In the genomic region with DNA sequence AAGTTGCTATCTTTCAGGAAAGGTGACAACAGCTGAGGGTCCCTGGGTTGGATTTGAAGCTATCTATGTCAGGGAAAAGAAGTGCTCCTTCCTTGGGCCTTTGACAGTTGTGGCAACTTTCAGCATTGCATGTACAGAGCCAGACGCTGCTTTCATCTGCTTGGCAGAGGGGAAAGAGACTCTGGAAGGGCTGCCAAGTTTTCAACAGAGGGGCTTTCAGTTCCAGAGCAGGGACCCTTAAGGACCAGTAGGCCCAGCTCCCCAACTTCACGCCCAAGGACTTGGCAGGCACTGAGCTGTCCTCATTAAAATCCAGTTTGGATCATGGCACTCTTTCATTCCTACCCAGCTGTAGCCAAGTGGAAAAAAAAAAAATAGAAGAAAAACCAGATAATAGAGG, we compare ENCODE assay signal across 20 cellular contexts.
DNase-seq lines count a peak whose midpoint lies in the region; ATAC-seq and TF ChIP-seq lines count a peak whose summit lies in the region.
"Had no signal": no experiment of that assay in that cellular context is flagged by ENCODE, and none has a peak within 500 bp of the region (broad histone marks: within the 10 kb centered on the region; RNA-seq: fewer than 3 reads in every experiment).

No MANE protein-coding gene starts in this region.

- peaks cover 3 to 5% of the 10 kb centered on the region in 2 donors for H3K9me3 Mint-ChIP-seq in stimulated activated naive B cell treated with anti-CD40 and anti-IgM and Interleukin-4, amounts not matched to agents 10 μg/mL and 1 μg/mL and 100 μg/mL, for 72 hours
- peaks cover 59% of the 10 kb centered on the region for H3K9me3 Mint-ChIP-seq in T-helper 2 cell treated with Interferon-gamma antibody and Interleukin-4, amounts not matched to agents 5 μg/mL and 100 μg/mL, for 36 hours

- TF ChIP-seq POLR2A in tibial nerve (IDR thresholded peaks at IDR 0.05) (no peak), vagina (IDR thresholded peaks at IDR 0.05) (no peak)

- no peaks in the 10 kb centered on the region for H3K9me3 ChIP-seq in tibial nerve
- H3K9me3 ChIP-seq in vagina = no peaks in the 10 kb centered on the region
- H3K9me3 ChIP-seq: BLaER1 treated with 17β-estradiol and CSF1 and Interleukin-3, amounts not matched to agents 10 nM and 100 nM; SJSA1 had no signal

- DNase-seq in C1 segment of cervical spinal cord (lab: John Stamatoyannopoulos, UW) (peak in 9 of 14 donors; percentile 0 to 62 (median 21)), NCI-H446 treated with DMSO at 0.1 percent for 48 hours (lab: John Stamatoyannopoulos, UW) (peak; percentile 82), globus pallidus (ENCODE audit: low spot score) (peak; percentile 77), nucleus accumbens (lab: John Stamatoyannopoulos, UW) (peak in 50 of 56 donors; percentile 5 to 90 (median 48)), tibial nerve (ENCODE audit: low spot score in 2 of 2) (no peak), vagina (ENCODE audit: extremely low spot score in 2 of 2) (no peak)
- DNase-seq in stimulated activated naive B cell treated with anti-CD40 and anti-IgM and Interleukin-4, amounts not matched to agents 10 μg/mL and 1 μg/mL and 100 μg/mL, for 72 hours = no peak
- no peak for DNase-seq in T-helper 2 cell treated with Interferon-gamma antibody and Interleukin-4, amounts not matched to agents 5 μg/mL and 100 μg/mL, for 36 hours (ENCODE audit: low spot score)
- DNase-seq: Kasumi-1, MM.1S, NCI-H1417, NCI-H1930, NCI-H510A treated with DMSO at 0.1 percent for 48 hours, NCI-H82 had no signal

- H3K27ac Mint-ChIP-seq in stimulated activated naive B cell treated with anti-CD40 and anti-IgM and Interleukin-4, amounts not matched to agents 10 μg/mL and 1 μg/mL and 100 μg/mL, for 72 hours = no peak overlapping the region
- H3K27ac Mint-ChIP-seq in T-helper 2 cell treated with Interferon-gamma antibody and Interleukin-4, amounts not matched to agents 5 μg/mL and 100 μg/mL, for 36 hours = no peak overlapping the region
- H3K27ac Mint-ChIP-seq: IgD-negative memory B cell had no signal

- H3K36me3 ChIP-seq in tibial nerve = no peaks in the 10 kb centered on the region
- H3K36me3 ChIP-seq in vagina = no peaks in the 10 kb centered on the region
- H3K36me3 ChIP-seq: BLaER1 treated with 17β-estradiol and CSF1 and Interleukin-3, amounts not matched to agents 10 nM and 100 nM; SJSA1 had no signal

- H3K36me3 Mint-ChIP-seq in stimulated activated naive B cell treated with anti-CD40 and anti-IgM and Interleukin-4, amounts not matched to agents 10 μg/mL and 1 μg/mL and 100 μg/mL, for 72 hours = no peaks in the 10 kb centered on the region
- no peaks in the 10 kb centered on the region for H3K36me3 Mint-ChIP-seq in T-helper 2 cell treated with Interferon-gamma antibody and Interleukin-4, amounts not matched to agents 5 μg/mL and 100 μg/mL, for 36 hours (ENCODE audit: low read depth)
- H3K36me3 Mint-ChIP-seq: IgD-negative memory B cell had no signal

- WGBS in tibial nerve, 2 donors = 16 to 41% methylated on average over 2 of the region's 2 CpGs

- TF ChIP-seq CTCF in tibial nerve (IDR thresholded peaks at IDR 0.05) (no peak), vagina (IDR thresholded peaks at IDR 0.05) (no peak)

- H3K4me1 Mint-ChIP-seq in stimulated activated naive B cell treated with anti-CD40 and anti-IgM and Interleukin-4, amounts not matched to agents 10 μg/mL and 1 μg/mL and 100 μg/mL, for 72 hours = no peaks in the 10 kb centered on the region
- H3K4me1 Mint-ChIP-seq in T-helper 2 cell treated with Interferon-gamma antibody and Interleukin-4, amounts not matched to agents 5 μg/mL and 100 μg/mL, for 36 hours (ENCODE audit: low read depth) = no peaks in the 10 kb centered on the region

- intact Hi-C loops in vagina (cut with DNase I) = no loop called here

- no peaks in the 10 kb centered on the region for H3K27me3 Mint-ChIP-seq in stimulated activated naive B cell treated with anti-CD40 and anti-IgM and Interleukin-4, amounts not matched to agents 10 μg/mL and 1 μg/mL and 100 μg/mL, for 72 hours
- H3K27me3 Mint-ChIP-seq in T-helper 2 cell treated with Interferon-gamma antibody and Interleukin-4, amounts not matched to agents 5 μg/mL and 100 μg/mL, for 36 hours (ENCODE audit: low read depth) = no peaks in the 10 kb centered on the region
- H3K27me3 Mint-ChIP-seq: IgD-negative memory B cell had no signal

- H3K4me1 ChIP-seq in tibial nerve (peaks cover 0 to 4% (median 0%) of the 10 kb centered on the region in 4 donors), vagina (no peaks in the 10 kb centered on the region)
- H3K4me1 ChIP-seq: BLaER1 treated with 17β-estradiol and CSF1 and Interleukin-3, amounts not matched to agents 10 nM and 100 nM; SJSA1 had no signal

- no peak for ATAC-seq in stimulated activated naive B cell treated with anti-CD40 and anti-IgM and Interleukin-4, amounts not matched to agents 10 μg/mL and 1 μg/mL and 100 μg/mL, for 72 hours (replicated peaks)
- ATAC-seq: HCT116 had no signal

- H3K4me3 ChIP-seq in tibial nerve = no peak overlapping the region
- no peak overlapping the region for H3K4me3 ChIP-seq in vagina
- H3K4me3 ChIP-seq: BLaER1 treated with 17β-estradiol and CSF1 and Interleukin-3, amounts not matched to agents 10 nM and 100 nM; GM23248; SJSA1 had no signal

- no peak for TF ChIP-seq EP300 in tibial nerve (IDR thresholded peaks at IDR 0.05)

- H3K27ac ChIP-seq in tibial nerve (no peak overlapping the region), vagina (no peak overlapping the region)
- H3K27ac ChIP-seq: BLaER1 treated with 17β-estradiol and CSF1 and Interleukin-3, amounts not matched to agents 10 nM and 100 nM; GM23248; HL-60; SJSA1 had no signal

- no peak overlapping the region for H3K4me3 Mint-ChIP-seq in stimulated activated naive B cell treated with anti-CD40 and anti-IgM and Interleukin-4, amounts not matched to agents 10 μg/mL and 1 μg/mL and 100 μg/mL, for 72 hours
- H3K4me3 Mint-ChIP-seq in T-helper 2 cell treated with Interferon-gamma antibody and Interleukin-4, amounts not matched to agents 5 μg/mL and 100 μg/mL, for 36 hours = no peak overlapping the region
- H3K4me3 Mint-ChIP-seq: IgD-negative memory B cell had no signal

- H3K27me3 ChIP-seq in tibial nerve (no peaks in the 10 kb centered on the region), vagina (no peaks in the 10 kb centered on the region)
- H3K27me3 ChIP-seq: BLaER1 treated with 17β-estradiol and CSF1 and Interleukin-3, amounts not matched to agents 10 nM and 100 nM; SJSA1 had no signal

Comparison
In these comparisons a context has a peak if more than half of its experiments do, and no peak if none do; other contexts are left out.
1. DNase-seq: peak in C1 segment of cervical spinal cord (9 of 14), NCI-H446 treated with DMSO at 0.1 percent for 48 hours (single experiment), globus pallidus (single experiment) and nucleus accumbens (50 of 56); none in tibial nerve (0 of 2), stimulated activated naive B cell treated with anti-CD40 and anti-IgM and Interleukin-4, amounts not matched to agents 10 μg/mL and 1 μg/mL and 100 μg/mL, for 72 hours (single experiment), vagina (0 of 2) and T-helper 2 cell treated with Interferon-gamma antibody and Interleukin-4, amounts not matched to agents 5 μg/mL and 100 μg/mL, for 36 hours (single experiment).